1 cellular context compared by ENCODE assay signal in the genomic region with DNA sequence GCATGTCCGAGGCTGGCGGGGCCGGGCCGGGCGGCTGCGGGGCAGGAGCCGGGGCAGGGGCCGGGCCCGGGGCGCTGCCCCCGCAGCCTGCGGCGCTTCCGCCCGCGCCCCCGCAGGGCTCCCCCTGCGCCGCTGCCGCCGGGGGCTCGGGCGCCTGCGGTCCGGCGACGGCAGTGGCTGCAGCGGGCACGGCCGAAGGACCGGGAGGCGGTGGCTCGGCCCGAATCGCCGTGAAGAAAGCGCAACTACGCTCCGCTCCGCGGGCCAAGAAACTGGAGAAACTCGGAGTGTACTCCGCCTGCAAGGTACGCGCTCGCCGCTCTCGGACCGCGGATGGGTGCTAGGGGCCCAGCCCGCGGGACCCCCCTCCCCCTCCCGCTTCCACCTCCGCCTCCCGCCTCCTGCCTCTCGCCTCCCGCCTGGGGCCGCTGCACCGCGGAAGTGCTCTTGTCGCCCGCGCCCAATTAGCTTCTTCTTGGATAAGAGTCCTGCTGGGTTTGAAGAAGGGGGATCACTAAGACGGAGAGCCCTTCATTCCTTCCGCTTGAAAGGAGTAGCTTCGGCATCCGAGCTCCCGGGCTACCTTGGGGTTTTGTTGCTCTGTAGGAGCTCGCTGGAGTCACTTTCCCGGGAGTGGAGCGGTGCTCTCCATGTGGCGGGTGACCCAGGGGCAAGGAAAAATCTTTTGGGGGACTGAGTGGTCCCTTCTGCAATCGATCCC.
A peak's percentile ranks its signal among the peaks of the same experiment; 100 is the strongest.
TF ChIP-seq lines count a peak whose summit lies in the region.

No MANE protein-coding gene starts in this region.

TF ChIP-seq in HEK293, 187 proteins besides CTCF, POLR2A, EP300 and RAD21 (continued from another document and continues in another):
- peak; percentile 66 for TF ChIP-seq ZBTB10 (tag by site-specific recombination; IDR thresholded peaks at IDR 0.05)
- TF ChIP-seq ZNF561 (tag by site-specific recombination; IDR thresholded peaks at IDR 0.05; ENCODE audit: borderline replicate concordance) = 0 out of 2 replicates have a peak, but pooled peaks have one; percentile 53
- TF ChIP-seq PATZ1 (tag by site-specific recombination; IDR thresholded peaks at IDR 0.05) = peak; percentile 96
- TF ChIP-seq ZNF121 (tag by site-specific recombination; IDR thresholded peaks at IDR 0.05) = no peak
- peak; percentile 77 for TF ChIP-seq ZBTB26 (tag by site-specific recombination; optimal IDR thresholded peaks at IDR 0.05)
- TF ChIP-seq GLIS1 (tag by site-specific recombination; IDR thresholded peaks at IDR 0.05) = peak; percentile 69
- TF ChIP-seq ZNF274 (IDR thresholded peaks at IDR 0.05; ENCODE audit: low read length) = no peak
- no peak for TF ChIP-seq ZNF274 (tag by site-specific recombination; IDR thresholded peaks at IDR 0.05; ENCODE audit: borderline replicate concordance)
- TF ChIP-seq ZNF626 (tag by site-specific recombination; IDR thresholded peaks at IDR 0.05) = no peak
- no peak for TF ChIP-seq ZNF513 (tag by site-specific recombination; IDR thresholded peaks at IDR 0.05)
- no peak for TF ChIP-seq ZNF223 (tag by site-specific recombination; IDR thresholded peaks at IDR 0.05)
- TF ChIP-seq OSR2 (tag by site-specific recombination; IDR thresholded peaks at IDR 0.05) = peak; percentile 75
- no peak for TF ChIP-seq ZNF792 (tag by site-specific recombination; IDR thresholded peaks at IDR 0.05)
- TF ChIP-seq, protein P1, sequence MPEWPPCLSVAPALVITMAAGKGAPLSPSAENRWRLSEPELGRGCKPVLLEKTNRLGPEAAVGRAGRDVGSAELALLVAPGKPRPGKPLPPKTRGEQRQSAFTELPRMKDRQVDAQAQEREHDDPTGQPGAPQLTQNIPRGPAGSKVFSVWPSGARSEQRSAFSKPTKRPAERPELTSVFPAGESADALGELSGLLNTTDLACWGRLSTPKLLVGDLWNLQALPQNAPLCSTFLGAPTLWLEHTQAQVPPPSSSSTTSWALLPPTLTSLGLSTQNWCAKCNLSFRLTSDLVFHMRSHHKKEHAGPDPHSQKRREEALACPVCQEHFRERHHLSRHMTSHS (tag by site-specific recombination; IDR thresholded peaks at IDR 0.05) = no peak
- no peak for TF ChIP-seq ZBTB1 (tag by site-specific recombination; IDR thresholded peaks at IDR 0.05)
- no peak; the same call in none of the 2 replicates for TF ChIP-seq ZEB2 (tag by site-specific recombination; IDR thresholded peaks at IDR 0.05)
- TF ChIP-seq ZNF610 (tag by site-specific recombination; IDR thresholded peaks at IDR 0.05; ENCODE audit: borderline replicate concordance) = 0 out of 2 replicates have a peak, but pooled peaks have one; percentile 58
- TF ChIP-seq ZBTB6 (tag by site-specific recombination; IDR thresholded peaks at IDR 0.05) = 0 out of 2 replicates have a peak, but pooled peaks have one; percentile 13
- TF ChIP-seq ZXDB (tag by site-specific recombination; IDR thresholded peaks at IDR 0.05) = peak; percentile 54; the same call in 1 of the 2 replicates
- peak; percentile 81 for TF ChIP-seq IKZF3 (tag by site-specific recombination; IDR thresholded peaks at IDR 0.05)
- TF ChIP-seq TSHZ1 (tag by site-specific recombination; IDR thresholded peaks at IDR 0.05; ENCODE audit: borderline replicate concordance) = no peak
- TF ChIP-seq SCRT2 (tag by site-specific recombination; IDR thresholded peaks at IDR 0.05) = no peak
- TF ChIP-seq KLF8 (tag by site-specific recombination; IDR thresholded peaks at IDR 0.05) = peak; percentile 62; the same call in 1 of the 2 replicates
- TF ChIP-seq ZNF398 (tag by site-specific recombination; IDR thresholded peaks at IDR 0.05) = peak; percentile 93
- TF ChIP-seq SALL2 (tag by site-specific recombination; IDR thresholded peaks at IDR 0.05; ENCODE audit: borderline replicate concordance) = no peak
- TF ChIP-seq ZNF623 (tag by site-specific recombination; IDR thresholded peaks at IDR 0.05) = no peak
- TF ChIP-seq ZNF416 (tag by site-specific recombination; IDR thresholded peaks at IDR 0.05) = no peak
- TF ChIP-seq ZNF560 (tag by site-specific recombination; IDR thresholded peaks at IDR 0.05; ENCODE audit: borderline replicate concordance) = no peak
- peak; percentile 98 for TF ChIP-seq MZF1 (tag by site-specific recombination; IDR thresholded peaks at IDR 0.05; ENCODE audit: borderline replicate concordance)
- TF ChIP-seq ZNF510 (tag by site-specific recombination; IDR thresholded peaks at IDR 0.05; ENCODE audit: insufficient replicate concordance) = no peak
- TF ChIP-seq ZNF341 (tag by site-specific recombination; IDR thresholded peaks at IDR 0.05; ENCODE audit: low read depth) = peak; percentile 48
- no peak; the same call in 1 of the 2 replicates for TF ChIP-seq ZBTB17 (tag by site-specific recombination; IDR thresholded peaks at IDR 0.05)
- no peak for TF ChIP-seq PRDM6 (tag by site-specific recombination; IDR thresholded peaks at IDR 0.05)
- TF ChIP-seq MYNN (tag by site-specific recombination; IDR thresholded peaks at IDR 0.05; ENCODE audit: borderline replicate concordance) = peak; percentile 97
- TF ChIP-seq ZNF157 (tag by site-specific recombination; IDR thresholded peaks at IDR 0.05) = no peak
- peak; percentile 92 for TF ChIP-seq ZNF423 (tag by site-specific recombination; IDR thresholded peaks at IDR 0.05)
- 0 out of 2 replicates have a peak, but pooled peaks have one; percentile 9 for TF ChIP-seq REPIN1 (tag by site-specific recombination; IDR thresholded peaks at IDR 0.05; ENCODE audit: low read depth)
- no peak for TF ChIP-seq HOXA7 (CRISPR knock-in tag; IDR thresholded peaks at IDR 0.05; ENCODE audit: borderline replicate concordance)
- TF ChIP-seq ZNF600 (tag by site-specific recombination; IDR thresholded peaks at IDR 0.05) = no peak
